ENCODE assay signal across 8 cellular contexts in genomic region chr18:49813321-49814146, GRCh38. TPM values are rescaled to one million over a fixed set of nuclear protein-coding genes. Genes with fewer than 3 reads are reported as not detected.
A peak's percentile ranks its signal among the peaks of the same experiment; 100 is the strongest.
DNase-seq lines count a peak whose midpoint lies in the region; ATAC-seq and TF ChIP-seq lines count a peak whose summit lies in the region.

Gene ACAA2, minus strand, starts transcription at chr18:49813533. Its CDS starts 49 bp downstream, at chr18:49813484.

- peak within 1 kb of the TSS; percentile 98 for H2BK120ac ChIP-seq in mesenchymal stem cell (ENCODE audit: low read depth, low read length)

- H3K27me3 Mint-ChIP-seq in CD8-positive, alpha-beta T cell (ENCODE audit: low read depth) = no peaks in the 10 kb centered on the region

- peak within 1 kb of the TSS; percentile 98 for H4K91ac ChIP-seq in mesenchymal stem cell (ENCODE audit: low read length)

- H3K36me3 Mint-ChIP-seq in CD8-positive, alpha-beta T cell = peaks cover 27% of the 10 kb centered on the region

- CTCF ChIA-PET in CD8-positive, alpha-beta T cell (lab: Charles Lee) = interaction anchor here (1.5 kb wide), 1 partner anchor 45 kb away, joined by 4 read pairs; no protein-coding TSS in a partner anchor
- CTCF ChIA-PET in activated CD8-positive, alpha-beta memory T cell treated with anti-CD3 and anti-CD28 coated beads for 36 hours (lab: Charles Lee) = interaction anchor here (0.6 to 1.0 kb wide), 2 partner anchors 44 to 544 kb away, joined by 3 read pairs; no protein-coding TSS in a partner anchor

- WGBS in mesenchymal stem cell = under 1% methylated on average over 55 of the region's 74 CpGs

- peak within 1 kb of the TSS; percentile 80 to 99 for H3K14ac ChIP-seq in mesenchymal stem cell (ENCODE audit: low read length in 2 of 2)

- POLR2A ChIA-PET in CD8-positive, alpha-beta T cell (lab: Charles Lee) = interaction anchor here (0.9 to 1.0 kb wide), 3 partner anchors 10 to 327 kb away, joined by 3 to 4 read pairs (median 4); partner anchors contain the start of gene C18orf32
- POLR2A ChIA-PET in activated CD8-positive, alpha-beta memory T cell treated with anti-CD3 and anti-CD28 coated beads for 36 hours (lab: Charles Lee) = interaction anchor here (1.0 kb wide), 1 partner anchor 326 kb away, joined by 3 read pairs; the partner anchor contains the start of gene C18orf32

- intact Hi-C loops in CD8-positive, alpha-beta T cell (cut with DNase I, micrococcal nuclease) = loop anchor here (1.0 to 10.0 kb wide), 11 partner anchors 17 to 1881 kb away; partner anchors contain the start of genes RPL17 (in 2 of the 2), C18orf32 (in 1 of the 2), DYM (in 1 of the 2) and MBD1 (in 1 of the 2)

- no peaks in the 10 kb centered on the region for H3K9me3 ChIP-seq in CD8-positive, alpha-beta T cell (ENCODE audit: low read length)
- no peaks in the 10 kb centered on the region for H3K9me3 ChIP-seq in effector memory CD4-positive, alpha-beta T cell (ENCODE audit: control insufficient read depth, low read length)
- H3K9me3 ChIP-seq in mesenchymal stem cell (ENCODE audit: control insufficient read depth, low read length) = peaks cover 4% of the 10 kb centered on the region

- H3K4me3 ChIP-seq in CD8-positive, alpha-beta T cell (ENCODE audit: low read depth, low read length) = peak within 1 kb of the TSS; percentile 88
- peak within 1 kb of the TSS; percentile 74 for H3K4me3 ChIP-seq in effector memory CD4-positive, alpha-beta T cell (ENCODE audit: insufficient read depth, low read depth, low read length, poor library complexity, severe bottlenecking)
- peak within 1 kb of the TSS; percentile 89 to 96 for H3K4me3 ChIP-seq in mesenchymal stem cell (ENCODE audit: insufficient read depth in 1 of 2, low read depth in 1 of 2, low read length in 2 of 2)

- H2AFZ ChIP-seq in mesenchymal stem cell (ENCODE audit: low read depth, low read length) = peak within 1 kb of the TSS; percentile 100

- peaks cover 37% of the 10 kb centered on the region for H3K4me1 ChIP-seq in CD8-positive, alpha-beta T cell (ENCODE audit: insufficient read depth, low read length)
- peaks cover 15% of the 10 kb centered on the region for H3K4me1 ChIP-seq in effector memory CD4-positive, alpha-beta T cell (ENCODE audit: control insufficient read depth, insufficient read depth, low read length, poor library complexity, severe bottlenecking)
- peaks cover 2% of the 10 kb centered on the region for H3K4me1 ChIP-seq in mesenchymal stem cell (ENCODE audit: control insufficient read depth, insufficient read depth, low read depth, low read length)

- peak within 1 kb of the TSS; percentile 90 for H3K27ac ChIP-seq in CD8-positive, alpha-beta T cell (ENCODE audit: low read depth, low read length)
- H3K27ac ChIP-seq in effector memory CD4-positive, alpha-beta T cell (ENCODE audit: insufficient read depth, low read length, poor library complexity, severe bottlenecking) = peak within 1 kb of the TSS; percentile 83
- peak within 1 kb of the TSS; percentile 90 for H3K27ac ChIP-seq in mesenchymal stem cell (ENCODE audit: low read length, poor library complexity, severe bottlenecking)

- no peak for TF ChIP-seq CTCF in CD8-positive, alpha-beta T cell (IDR thresholded peaks at IDR 0.05)

- peak within 1 kb of the TSS; percentile 98 for H3K9ac ChIP-seq in mesenchymal stem cell (ENCODE audit: low read length)

- peaks cover 14% of the 10 kb centered on the region for H3K79me1 ChIP-seq in mesenchymal stem cell (replicated peaks; ENCODE audit: low read length, poor library complexity, severe bottlenecking)

- H3K4me3 Mint-ChIP-seq in CD8-positive, alpha-beta T cell = peak within 1 kb of the TSS; percentile 97

- peak; percentile 81 for ATAC-seq in CD8-positive, alpha-beta T cell
- peak; percentile 83 for ATAC-seq in GM19455 (IDR thresholded peaks at IDR 0.05; ENCODE audit: unreplicated experiment)

- H2BK5ac ChIP-seq in mesenchymal stem cell (ENCODE audit: low read depth, low read length, poor library complexity, severe bottlenecking) = peak within 1 kb of the TSS; percentile 77

- H3K27ac Mint-ChIP-seq in CD8-positive, alpha-beta T cell = peak within 1 kb of the TSS; percentile 95

- H3K9me3 Mint-ChIP-seq in CD8-positive, alpha-beta T cell = peaks cover 13% of the 10 kb centered on the region

- peak within 1 kb of the TSS in 1 of 2 experiments; percentile 89 for H2BK12ac ChIP-seq in mesenchymal stem cell (ENCODE audit: low read length in 2 of 2)

- peaks cover 62% of the 10 kb centered on the region for H3K4me1 Mint-ChIP-seq in CD8-positive, alpha-beta T cell (ENCODE audit: low read depth)

- H3K36me3 ChIP-seq in CD8-positive, alpha-beta T cell (ENCODE audit: insufficient read depth, low read length) = no peaks in the 10 kb centered on the region
- no peaks in the 10 kb centered on the region for H3K36me3 ChIP-seq in effector memory CD4-positive, alpha-beta T cell (ENCODE audit: control insufficient read depth, insufficient read depth, low read length)
- peaks cover 0 to 9% of the 10 kb centered on the region in 2 experiments for H3K36me3 ChIP-seq in mesenchymal stem cell (ENCODE audit: control insufficient read depth in 1 of 2, insufficient read depth in 2 of 2, low read depth in 1 of 2, low read length in 2 of 2)

- peak within 1 kb of the TSS; percentile 96 to 98 for H3K4ac ChIP-seq in mesenchymal stem cell (ENCODE audit: low read depth in 1 of 2, low read length in 2 of 2)

- H3K27me3 ChIP-seq in CD8-positive, alpha-beta T cell (ENCODE audit: insufficient read depth, low read length) = no peaks in the 10 kb centered on the region
- H3K27me3 ChIP-seq in effector memory CD4-positive, alpha-beta T cell (replicated peaks; ENCODE audit: control insufficient read depth, insufficient read depth, low read length, poor library complexity, severe bottlenecking) = no peaks in the 10 kb centered on the region
- H3K27me3 ChIP-seq in mesenchymal stem cell (ENCODE audit: control insufficient read depth in 1 of 2, insufficient read depth in 1 of 2, low read length in 2 of 2) = no peaks in the 10 kb centered on the region

- peak within 1 kb of the TSS; percentile 86 to 91 for H3K23ac ChIP-seq in mesenchymal stem cell (ENCODE audit: low read length in 2 of 2)

- H2BK15ac ChIP-seq in mesenchymal stem cell (ENCODE audit: low read depth, poor library complexity, severe bottlenecking) = peak within 1 kb of the TSS; percentile 96

- H4K8ac ChIP-seq in mesenchymal stem cell (ENCODE audit: low read length) = peak within 1 kb of the TSS; percentile 98

- H3K4me2 ChIP-seq in mesenchymal stem cell (ENCODE audit: low read length, poor library complexity, severe bottlenecking) = peak within 1 kb of the TSS; percentile 100

- peak within 1 kb of the TSS; percentile 73 for H2AK5ac ChIP-seq in mesenchymal stem cell (ENCODE audit: low read length, severe bottlenecking)

- DNase-seq in CD8-positive, alpha-beta T cell = peak; percentile 53 to 85 (median 77)
- peak; percentile 83 for DNase-seq in HK-2 (ENCODE audit: unreplicated experiment)
- peak; percentile 88 to 89 for DNase-seq in NOMO-1 (lab: John Stamatoyannopoulos, UW; ENCODE audit: unreplicated experiment in 2 of 2)
- peak; percentile 67 to 71 (median 71) for DNase-seq in effector memory CD4-positive, alpha-beta T cell
- DNase-seq in mesenchymal stem cell = peak; percentile 83
- peak; percentile 64 for DNase-seq in stimulated activated CD8-positive, alpha-beta memory T cell treated with anti-CD3 and anti-CD28 coated beads, Interleukin-15, amount 100 ng/mL, for 1 hour (ENCODE audit: low read depth)

- H3K18ac ChIP-seq in mesenchymal stem cell (ENCODE audit: low read depth in 1 of 2, low read length in 2 of 2) = peak within 1 kb of the TSS; percentile 96 to 99

RNA-seq across cellular contexts. Expression of gene ACAA2, which starts in this region (rescaled TPM):
- total RNA-seq in CD8-positive, alpha-beta T cell = 1 to 10 TPM; 9.5 to 10.0 TPM
- 10 to 100 TPM; 79.9 to 80.3 TPM for total RNA-seq in activated CD8-positive, alpha-beta memory T cell treated with anti-CD3 and anti-CD28 coated beads for 36 hours
- polyA plus RNA-seq in mesenchymal stem cell (2013, experiment 1 of 2) = 34.3 TPM
- polyA plus RNA-seq in mesenchymal stem cell (2013, experiment 2 of 2) = 35.9 TPM

Comparison
In these comparisons a context has a peak if more than half of its experiments do, and no peak if none do; other contexts are left out.
1. Peak in every context shown above with its lines: DNase-seq, ATAC-seq, H3K4me3 ChIP-seq and H3K27ac ChIP-seq.
2. RNA of gene ACAA2 (total RNA-seq): 79.9 to 80.3 TPM in activated CD8-positive, alpha-beta memory T cell treated with anti-CD3 and anti-CD28 coated beads for 36 hours; 9.5 to 10.0 TPM in CD8-positive, alpha-beta T cell; every median in the first group is over 4 times any median in the second.